In the genomic region with DNA sequence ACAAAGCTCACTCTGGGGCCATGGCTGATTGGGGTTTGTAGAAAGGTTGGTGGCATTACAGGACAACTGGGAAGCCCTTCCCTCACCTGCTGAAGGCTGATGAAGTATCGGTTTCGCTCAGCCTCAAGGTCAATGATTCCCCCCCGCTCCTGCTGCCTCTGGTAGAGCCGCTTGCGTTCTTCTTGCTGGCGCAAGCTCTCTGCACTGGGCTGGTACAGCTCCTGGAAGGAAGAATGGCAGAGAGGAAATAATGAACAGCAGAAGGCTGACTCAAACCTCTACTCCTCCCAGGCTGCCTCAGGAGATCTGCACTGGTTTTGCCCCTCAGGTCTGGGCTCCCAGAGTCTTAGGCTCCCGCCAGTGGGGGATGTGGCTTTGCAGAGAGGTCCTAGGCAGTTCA, we compare ENCODE assay signal across 27 cellular contexts.
"Had no signal": no experiment of that assay in that cellular context is flagged by ENCODE, and none has a peak within 500 bp of the region (broad histone marks: within the 10 kb centered on the region; RNA-seq: fewer than 3 reads in every experiment).

No MANE protein-coding gene starts in this region.

- H3K27me3 ChIP-seq: left lung, neural progenitor cell, ovary, right atrium auricular region, right lobe of liver, suprapubic skin, tibial artery, uterus had no signal

- H3K9me3 ChIP-seq: left lung, lower lobe of right lung, ovary, right atrium auricular region, right lobe of liver, suprapubic skin, thoracic aorta, tibial artery, uterus had no signal

- H3K4me3 Mint-ChIP-seq: immature natural killer cell; naive thymus-derived CD8-positive, alpha-beta T cell; nephron; neural progenitor cell; stimulated activated naive CD8-positive, alpha-beta T cell treated with anti-CD3 and anti-CD28 coated beads, Interleukin-15, Interleukin-2, amounts not matched to agents 100 ng/mL and 50 ng/mL, for 24 hours had no signal

- H3K4me2 ChIP-seq: neural progenitor cell had no signal

- DNase-seq: hypothalamus; immature natural killer cell; kidney; left colon; left lung; lower lobe of right lung; mammary epithelial cell; mesenchymal stem cell; naive thymus-derived CD8-positive, alpha-beta T cell; ovary; right lobe of liver; stimulated activated CD4-positive, alpha-beta T cell treated with anti-CD3 and anti-CD28 coated beads, Interleukin-12 subunit alpha, Interleukin-12 subunit beta, amount 100 ng/mL, for 4 hours; stimulated activated CD4-positive, alpha-beta T cell treated with anti-CD3 and anti-CD28 coated beads, Interleukin-15, amount 100 ng/mL, for 24 hours; stimulated activated CD4-positive, alpha-beta T cell treated with anti-CD3 and anti-CD28 coated beads, Interleukin-2, amount 100 ng/mL, for 24 hours; stimulated activated CD4-positive, alpha-beta T cell treated with anti-CD3 and anti-CD28 coated beads, Interleukin-4, amount 100 ng/mL, for 1 hour; stimulated activated naive CD4-positive, alpha-beta T cell; tibial artery; trophoblast cell; uterus had no signal

- H3K27ac Mint-ChIP-seq: immature natural killer cell, nephron, neural progenitor cell, progenitor cell of endocrine pancreas had no signal

- ATAC-seq: left colon; left lung; lower lobe of right lung; naive thymus-derived CD8-positive, alpha-beta T cell; right lobe of liver had no signal

- H3K4me3 ChIP-seq: left lung, lower lobe of right lung, neural progenitor cell, ovary, right atrium auricular region, right lobe of liver, skin epidermis, suprapubic skin, thoracic aorta, tibial artery, uterus had no signal

- H3K27ac ChIP-seq: left lung, lower lobe of right lung, neural progenitor cell, ovary, right atrium auricular region, right lobe of liver, skin epidermis, suprapubic skin, thoracic aorta, tibial artery, uterus had no signal

- H3K27me3 Mint-ChIP-seq: naive thymus-derived CD8-positive, alpha-beta T cell; progenitor cell of endocrine pancreas; stimulated activated naive CD8-positive, alpha-beta T cell treated with anti-CD3 and anti-CD28 coated beads, Interleukin-15, Interleukin-2, amounts not matched to agents 100 ng/mL and 50 ng/mL, for 24 hours had no signal

- H3K36me3 ChIP-seq: neural progenitor cell, ovary, uterus had no signal

- H3K9me3 Mint-ChIP-seq: immature natural killer cell; naive thymus-derived CD8-positive, alpha-beta T cell; nephron; neural progenitor cell; stimulated activated naive CD8-positive, alpha-beta T cell treated with anti-CD3 and anti-CD28 coated beads, Interleukin-15, Interleukin-2, amounts not matched to agents 100 ng/mL and 50 ng/mL, for 24 hours had no signal

- H2AFZ ChIP-seq: neural progenitor cell had no signal

- H3K9ac ChIP-seq: neural progenitor cell had no signal
